Comparison of ENCODE assay signal across 19 cellular contexts in the genomic region with DNA sequence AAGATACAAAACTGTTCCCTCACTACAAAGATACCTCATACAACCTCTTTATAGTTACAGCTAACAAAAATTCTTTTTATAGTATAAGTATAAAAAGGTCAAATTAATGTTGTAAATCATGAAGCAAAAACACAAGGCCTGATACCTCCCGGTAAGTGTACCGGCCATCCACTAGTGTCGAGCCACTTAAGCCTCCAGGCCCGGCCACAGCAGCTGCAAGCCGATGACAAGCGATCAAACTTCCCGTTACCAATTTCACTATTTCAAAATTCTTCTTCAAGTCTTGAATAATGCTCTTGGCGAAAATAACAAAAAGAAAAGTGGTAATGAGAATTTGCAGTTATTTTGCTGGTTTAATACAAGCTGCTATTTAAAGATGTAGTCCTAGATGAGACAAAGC.
"Had no signal": no experiment of that assay in that cellular context is flagged by ENCODE, and none has a peak within 500 bp of the region (broad histone marks: within the 10 kb centered on the region; RNA-seq: fewer than 3 reads in every experiment).

No MANE protein-coding gene starts in this region.

- ATAC-seq: activated T-cell treated with anti-CD3 and anti-CD28 coated beads, Interleukin-2, amount 50 U/mL, for 4 hours had no signal

- H3K36me3 ChIP-seq: uterus had no signal

- H3K27ac Mint-ChIP-seq: nephron had no signal

- H3K9me3 Mint-ChIP-seq: activated T-cell treated with anti-CD3 and anti-CD28 coated beads, Interleukin-2, amount 50 U/mL, for 4 hours; nephron had no signal

- H3K9me3 ChIP-seq: esophagus muscularis mucosa, left ventricle myocardium inferior, right atrium auricular region, tibial nerve, uterus had no signal

- H3K27ac ChIP-seq: cardiac muscle cell, esophagus muscularis mucosa, left ventricle myocardium inferior, right atrium auricular region, tibial nerve, uterus, WERI-Rb-1 had no signal

- DNase-seq: activated CD4-positive, alpha-beta T cell treated with anti-CD3 and anti-CD28 coated beads, Interleukin-2, amount 50 U/mL, for 48 hours; activated effector memory CD4-positive, alpha-beta T cell treated with Interleukin-2 at 50 U/mL for 16 hours; activated naive CD4-positive, alpha-beta T cell treated with anti-CD3 and anti-CD28 coated beads, Interleukin-2, amount 50 U/mL, for 16 hours; activated T-cell treated with anti-CD3 and anti-CD28 coated beads, Interleukin-2, amount 50 U/mL, for 4 hours; hippocampal formation; kidney; left ventricle myocardium inferior; mesendoderm; stimulated activated CD4-positive, alpha-beta T cell treated with anti-CD3 and anti-CD28 coated beads, Interleukin-4, amount 100 ng/mL, for 24 hours; stimulated activated naive CD4-positive, alpha-beta T cell treated with Interleukin-2 at 50 U/mL for 16 hours; T-helper 9 cell; WERI-Rb-1 had no signal

- H3K4me3 Mint-ChIP-seq: activated T-cell treated with anti-CD3 and anti-CD28 coated beads, Interleukin-2, amount 50 U/mL, for 4 hours; nephron had no signal

- H3K4me3 ChIP-seq: cardiac muscle cell, dorsolateral prefrontal cortex, esophagus muscularis mucosa, left ventricle myocardium inferior, right atrium auricular region, tibial nerve, uterus had no signal

- H3K4me1 Mint-ChIP-seq: nephron had no signal

- H3K27me3 ChIP-seq: cardiac muscle cell, dorsolateral prefrontal cortex, esophagus muscularis mucosa, right atrium auricular region, tibial nerve, uterus had no signal

- H3K4me1 ChIP-seq: left ventricle myocardium inferior, right atrium auricular region, uterus had no signal
